ENCODE assay signal across 13 cellular contexts in genomic region chr7:99562114-99562784, GRCh38. TPM values are rescaled to one million over a fixed set of nuclear protein-coding genes. Genes with fewer than 3 reads are reported as not detected.
DNase-seq lines count a peak whose midpoint lies in the region; ATAC-seq, FAIRE-seq and TF ChIP-seq lines count a peak whose summit lies in the region.
"Had no signal": no experiment of that assay in that cellular context is flagged by ENCODE, and none has a peak within 500 bp of the region (broad histone marks: within the 10 kb centered on the region; RNA-seq: fewer than 3 reads in every experiment).

No MANE protein-coding gene starts in this region.

- peak overlapping the region; percentile 86 for H3K27ac Mint-ChIP-seq in endodermal cell
- peak overlapping the region in 2 of 6 donors; percentile 61 to 71 for H3K27ac Mint-ChIP-seq in immature natural killer cell
- H3K27ac Mint-ChIP-seq: stimulated activated memory B cell treated with anti-CD40 and anti-IgM and Interleukin-4, amounts not matched to agents 10 μg/mL and 1 μg/mL and 100 μg/mL, for 72 hours had no signal

- H3K4me3 Mint-ChIP-seq in endodermal cell: no peak overlapping the region
- H3K4me3 Mint-ChIP-seq in immature natural killer cell: peak overlapping the region in 2 of 5 donors; percentile 12 to 32
- H3K4me3 Mint-ChIP-seq: stimulated activated memory B cell treated with anti-CD40 and anti-IgM and Interleukin-4, amounts not matched to agents 10 μg/mL and 1 μg/mL and 100 μg/mL, for 72 hours had no signal

- no peaks in the 10 kb centered on the region for H3K9me2 ChIP-seq in HCT116 (ENCODE audit: insufficient read depth)

- H4K20me1 ChIP-seq in HCT116 (ENCODE audit: insufficient read depth): no peaks in the 10 kb centered on the region; the same call in 1 of the 2 replicates

- RAD21 ChIA-PET in HCT116 (lab: Charles Lee; ENCODE audit: low non-redundant PET in 1 of 2, low total read pairs in 2 of 2, uncharacterized antibody in 2 of 2, unreplicated experiment in 2 of 2): no interaction called here

- H3K27me3 Mint-ChIP-seq in endodermal cell (ENCODE audit: insufficient read depth) (no peaks in the 10 kb centered on the region), immature natural killer cell (ENCODE audit: low read depth in 3 of 3) (peaks cover 9 to 20% (median 9%) of the 10 kb centered on the region in 3 donors)
- H3K27me3 Mint-ChIP-seq: stimulated activated memory B cell treated with anti-CD40 and anti-IgM and Interleukin-4, amounts not matched to agents 10 μg/mL and 1 μg/mL and 100 μg/mL, for 72 hours had no signal

- H3K27ac ChIP-seq in HCT116 (ENCODE audit: low read depth, low read length) (peak overlapping the region; percentile 63; the same call in 1 of the 2 replicates), SJSA1 (peak overlapping the region; percentile 98), endodermal cell (ENCODE audit: low read depth, low read length) (no peak overlapping the region), gastrocnemius medialis (peak overlapping the region; percentile 96 to 99 (median 98)), pancreas (no peak overlapping the region)

- TF ChIP-seq POLR2A in HCT116 (IDR thresholded peaks at IDR 0.05; ENCODE audit: borderline replicate concordance, extremely low read depth, insufficient read depth, insufficient read length) (no peak), gastrocnemius medialis (IDR thresholded peaks at IDR 0.05) (no peak)

- CTCF ChIA-PET in HCT116 (lab: Charles Lee): no interaction called here

- in situ Hi-C loops in gastrocnemius medialis (cut with MboI; ENCODE audit: low sequenced_read_pairs in 4 of 4): no loop called here

- DNase-seq in HCT116 (ENCODE audit: low read depth, low spot score): no peak
- DNase-seq in SJSA1 (ENCODE audit: low read depth in 1 of 2, low spot score in 2 of 2): no peak
- no peak for DNase-seq in endodermal cell
- DNase-seq in gastrocnemius medialis: no peak
- DNase-seq in effector CD4-positive, alpha-beta T cell: no peak
- no peak for DNase-seq in pancreas
- DNase-seq in immature natural killer cell: no peak
- no peak for DNase-seq in anterior cingulate cortex (lab: John Stamatoyannopoulos, UW)
- DNase-seq: activated CD4-positive, alpha-beta T cell treated with anti-CD3 and anti-CD28 coated beads, Interleukin-2, amount 50 U/mL, for 1 hour; DMS79; NCI-H1092 treated with DMSO at 0.1 percent for 48 hours had no signal

- H3K4me1 ChIP-seq in HCT116 (ENCODE audit: control insufficient read depth in 1 of 2, insufficient read depth in 2 of 2, low read length in 2 of 2) (peaks cover 34 to 57% of the 10 kb centered on the region in 2 experiments), SJSA1 (replicated peaks) (peaks cover 57% of the 10 kb centered on the region), endodermal cell (ENCODE audit: control insufficient read depth, insufficient read depth, low read length) (no peaks in the 10 kb centered on the region), gastrocnemius medialis (peaks cover 15 to 28% of the 10 kb centered on the region in 2 donors), pancreas (peaks cover 7 to 12% (median 11%) of the 10 kb centered on the region in 3 donors)

- H3K27me3 ChIP-seq in HCT116 (ENCODE audit: insufficient read depth, low read length) (no peaks in the 10 kb centered on the region), SJSA1 (replicated peaks) (no peaks in the 10 kb centered on the region), endodermal cell (ENCODE audit: control insufficient read depth, insufficient read depth, low read length, poor library complexity, severe bottlenecking) (no peaks in the 10 kb centered on the region), gastrocnemius medialis (no peaks in the 10 kb centered on the region), pancreas (no peaks in the 10 kb centered on the region)

- intact Hi-C loops in HCT116 (cut with micrococcal nuclease) (no loop called here), gastrocnemius medialis (cut with DNase I; ENCODE audit: low total_unique reads) (loop anchor here (5.0 kb wide), 1 partner anchor 175 kb away; the partner anchor contains the start of gene CYP3A7), pancreas (cut with DNase I) (no loop called here)

- H3K36me3 ChIP-seq in HCT116 (ENCODE audit: control insufficient read depth in 1 of 2, insufficient read depth in 2 of 2, low read length in 2 of 2): peaks cover 28 to 49% of the 10 kb centered on the region in 2 experiments
- H3K36me3 ChIP-seq in SJSA1: peaks cover 79% of the 10 kb centered on the region
- H3K36me3 ChIP-seq in endodermal cell (ENCODE audit: control insufficient read depth, insufficient read depth, low read length): peaks cover 64% of the 10 kb centered on the region
- H3K36me3 ChIP-seq in gastrocnemius medialis: peaks cover 0 to 62% of the 10 kb centered on the region in 2 donors
- peaks cover 10 to 55% (median 29%) of the 10 kb centered on the region in 3 donors for H3K36me3 ChIP-seq in pancreas

- ATAC-seq in HCT116 (no peak), gastrocnemius medialis (no peak), pancreas (no peak)
- ATAC-seq: stimulated activated memory B cell treated with anti-CD40 and anti-IgM and Interleukin-4, amounts not matched to agents 10 μg/mL and 1 μg/mL and 100 μg/mL, for 72 hours had no signal

- H3K36me3 Mint-ChIP-seq in endodermal cell (ENCODE audit: low read depth): peaks cover 52% of the 10 kb centered on the region
- H3K36me3 Mint-ChIP-seq in immature natural killer cell: peaks cover 19 to 35% (median 27%) of the 10 kb centered on the region in 3 donors

- H3K9me3 ChIP-seq in HCT116 (ENCODE audit: control insufficient read depth in 1 of 2, insufficient read depth in 1 of 2, low read depth in 1 of 2, low read length in 2 of 2): no peaks in the 10 kb centered on the region
- H3K9me3 ChIP-seq in SJSA1 (replicated peaks): no peaks in the 10 kb centered on the region
- no peaks in the 10 kb centered on the region for H3K9me3 ChIP-seq in endodermal cell (ENCODE audit: control insufficient read depth, low read length)
- H3K9me3 ChIP-seq in gastrocnemius medialis: no peaks in the 10 kb centered on the region
- H3K9me3 ChIP-seq in pancreas: no peaks in the 10 kb centered on the region

- H3K4me1 Mint-ChIP-seq in endodermal cell (peaks cover 12% of the 10 kb centered on the region), immature natural killer cell (peaks cover 34 to 55% of the 10 kb centered on the region in 2 donors)

- BruUV-seq in HCT116 (replicated peaks; lab: Mats Ljungman, UMichigan): no TSS peak

- no peak for TF ChIP-seq CTCF in HCT116 (IDR thresholded peaks at IDR 0.05 in 2 of 3, conservative IDR thresholded peaks at IDR 0.05 in 1 of 3; ENCODE audit: borderline replicate concordance in 1 of 3, insufficient read depth in 1 of 3, low read depth in 2 of 3, low read length in 2 of 3)
- no peak for TF ChIP-seq CTCF in endodermal cell (conservative IDR thresholded peaks at IDR 0.05)
- no peak for TF ChIP-seq CTCF in gastrocnemius medialis (IDR thresholded peaks at IDR 0.05 in 4 of 5, conservative IDR thresholded peaks at IDR 0.05 in 1 of 5)
- no peak for TF ChIP-seq CTCF in pancreas (IDR thresholded peaks at IDR 0.05)

- no peak overlapping the region for H2AFZ ChIP-seq in HCT116 (ENCODE audit: low read depth, low read length, poor library complexity, severe bottlenecking)

- 90 to 93% methylated on average over 7 to 9 of the region's 9 CpGs for WGBS in endodermal cell (ENCODE audit: insufficient coverage in 1 of 2, insufficient read length in 1 of 2), 2 experiments
- WGBS in pancreas, 2 donors: 75 to 78% methylated on average over 9 of the region's 9 CpGs

- H3K9me3 Mint-ChIP-seq in endodermal cell (no peaks in the 10 kb centered on the region), immature natural killer cell (no peaks in the 10 kb centered on the region)
- H3K9me3 Mint-ChIP-seq: stimulated activated memory B cell treated with anti-CD40 and anti-IgM and Interleukin-4, amounts not matched to agents 10 μg/mL and 1 μg/mL and 100 μg/mL, for 72 hours had no signal

- H3K9ac ChIP-seq in HCT116 (ENCODE audit: low read length) (peak overlapping the region; percentile 38), endodermal cell (ENCODE audit: extremely low read depth, low read length, poor library complexity, severe bottlenecking) (peak overlapping the region; percentile 6)

- peaks cover 78% of the 10 kb centered on the region for H3K79me2 ChIP-seq in HCT116 (ENCODE audit: insufficient read depth, low read length)

- POLR2A ChIA-PET in HCT116 (lab: Charles Lee): no interaction called here

- no peak for FAIRE-seq in pancreas (lab: Jason Lieb, UNC)

- TF ChIP-seq RAD21 in HCT116 (IDR thresholded peaks at IDR 0.05; ENCODE audit: low read depth): no peak

- H3K4me2 ChIP-seq in HCT116 (ENCODE audit: low read length): peak overlapping the region; percentile 79

- peak overlapping the region in 1 of 2 experiments; percentile 35; a peak in 1 of 4 replicates for H3K4me3 ChIP-seq in HCT116 (replicated peaks in 1 of 2; ENCODE audit: low read depth in 1 of 2, low read length in 2 of 2)
- no peak overlapping the region for H3K4me3 ChIP-seq in SJSA1
- H3K4me3 ChIP-seq in endodermal cell (ENCODE audit: low read length): no peak overlapping the region
- no peak overlapping the region for H3K4me3 ChIP-seq in gastrocnemius medialis
- no peak overlapping the region for H3K4me3 ChIP-seq in pancreas

RNA-seq across cellular contexts. Expression of gene ZNF655, which starts 3.8 kb away (rescaled TPM):
- total RNA-seq in HCT116 (2021; ENCODE audit: unreplicated experiment) (45.0 TPM), endodermal cell (10 to 100 TPM; 57.0 to 58.2 TPM), gastrocnemius medialis (10 to 100 TPM; 41.5 to 85.1 (median 56.5) TPM), pancreas (10 to 100 TPM; 23.2 to 41.8 (median 29.7) TPM)
- 32.8 and 37.3 TPM in 2 replicates for polyA plus RNA-seq in HCT116 (2012)
- 107 and 109 TPM in 2 replicates for total RNA-seq in SJSA1 (2014; rRNA removed; shearing (Covaris generic))
- polyA plus RNA-seq in endodermal cell (2013, experiment 1 of 2): 42.6 TPM
- polyA plus RNA-seq in endodermal cell (2013, experiment 2 of 2): 46.1 TPM
- polyA plus RNA-seq in pancreas (10 to 100 TPM; 42.8 to 45.2 TPM), immature natural killer cell (10 to 100 TPM; 69.8 to 98.9 (median 75.0) TPM)

RNA-seq across cellular contexts. Expression of gene FAM200A, which starts 10.3 kb away (rescaled TPM):
- 4.7 TPM for total RNA-seq in HCT116 (2021; ENCODE audit: unreplicated experiment)
- 1.8 and 2.9 TPM in 2 replicates for polyA plus RNA-seq in HCT116 (2012)
- 6.8 and 7.9 TPM in 2 replicates for total RNA-seq in SJSA1 (2014; rRNA removed; shearing (Covaris generic))
- 1 to 10 TPM; 7.7 to 8.3 TPM for total RNA-seq in endodermal cell
- polyA plus RNA-seq in endodermal cell (2013, experiment 1 of 2): 14.6 TPM
- polyA plus RNA-seq in endodermal cell (2013, experiment 2 of 2): 14.9 TPM
- 1 to 10 TPM; 2.3 to 5.7 (median 3.8) TPM for total RNA-seq in gastrocnemius medialis
- 1 to 10 TPM; 1.7 to 4.1 (median 2.3) TPM for total RNA-seq in pancreas
- polyA plus RNA-seq in pancreas: 1 to 10 TPM; 2.3 to 4.3 TPM
- polyA plus RNA-seq in immature natural killer cell: 1 to 10 TPM in 2 of 3 donors, not detected in 1; 1.9 to 4.7 TPM

RNA-seq across cellular contexts. Expression of gene TMEM225B, which starts 35.8 kb away (rescaled TPM):
- total RNA-seq in HCT116 (2021; ENCODE audit: unreplicated experiment) (3.1 TPM), endodermal cell (1 to 10 TPM in 1 of 2 donors, under 1 TPM in 1; 0.26 to 3.2 TPM), gastrocnemius medialis (not detected), pancreas (1 to 10 TPM in 1 of 6 donors, under 1 TPM in 5; 0.16 to 1.1 (median 0.48) TPM)
- polyA plus RNA-seq in HCT116 (2012): 2.0 and 2.6 TPM in 2 replicates
- total RNA-seq in SJSA1 (2014; rRNA removed; shearing (Covaris generic)): 0.41 and 1.1 TPM in 2 replicates
- 1.2 TPM for polyA plus RNA-seq in endodermal cell (2013, experiment 1 of 2)
- polyA plus RNA-seq in endodermal cell (2013, experiment 2 of 2): 1.2 TPM
- polyA plus RNA-seq in pancreas (1 to 10 TPM; 1.2 to 1.5 TPM), immature natural killer cell (1 to 10 TPM; 1.3 to 6.5 (median 2.8) TPM)
- total RNA-seq: lung microvascular endothelial cell had no signal

RNA-seq across cellular contexts. Expression of gene ZSCAN25, which starts 54.5 kb away (rescaled TPM):
- total RNA-seq in HCT116 (2021; ENCODE audit: unreplicated experiment) (14.0 TPM), endodermal cell (10 to 100 TPM; 22.2 to 23.1 TPM), gastrocnemius medialis (1 to 10 TPM; 6.0 to 7.9 (median 7.2) TPM), pancreas (10 to 100 TPM in 1 of 6 donors, 1 to 10 TPM in 5; 7.4 to 12.8 (median 8.2) TPM)
- 5.4 and 5.8 TPM in 2 replicates for polyA plus RNA-seq in HCT116 (2012)
- total RNA-seq in SJSA1 (2014; rRNA removed; shearing (Covaris generic)): 26.9 and 28.3 TPM in 2 replicates
- 12.4 TPM for polyA plus RNA-seq in endodermal cell (2013, experiment 1 of 2)
- 11.9 TPM for polyA plus RNA-seq in endodermal cell (2013, experiment 2 of 2)
- polyA plus RNA-seq in pancreas (1 to 10 TPM; 4.7 to 5.8 TPM), immature natural killer cell (10 to 100 TPM in 1 of 3 donors, 1 to 10 TPM in 2; 7.6 to 14.9 (median 9.6) TPM)

RNA-seq across cellular contexts. Expression of gene ZKSCAN5, which starts 57.8 kb away (rescaled TPM):
- total RNA-seq in HCT116 (2021; ENCODE audit: unreplicated experiment) (10.2 TPM), endodermal cell (10 to 100 TPM; 14.9 to 18.2 TPM), gastrocnemius medialis (10 to 100 TPM in 3 of 4 donors, 1 to 10 TPM in 1; 7.3 to 12.3 (median 10.5) TPM), pancreas (1 to 10 TPM; 1.4 to 4.1 (median 2.0) TPM)
- 6.0 and 7.0 TPM in 2 replicates for polyA plus RNA-seq in HCT116 (2012)
- total RNA-seq in SJSA1 (2014; rRNA removed; shearing (Covaris generic)): 10.2 and 16.1 TPM in 2 replicates
- polyA plus RNA-seq in endodermal cell (2013, experiment 1 of 2): 15.5 TPM
- 15.6 TPM for polyA plus RNA-seq in endodermal cell (2013, experiment 2 of 2)
- polyA plus RNA-seq in pancreas (1 to 10 TPM; 2.4 TPM), immature natural killer cell (1 to 10 TPM; 3.2 to 9.4 (median 4.6) TPM)

Comparison
In these comparisons a context has a peak if more than half of its experiments do, and no peak if none do; other contexts are left out.
1. H3K27ac ChIP-seq: peak in HCT116 (single experiment), SJSA1 (single experiment) and gastrocnemius medialis (4 of 4); none in endodermal cell (single experiment) and pancreas (0 of 4).